Comparison of ENCODE assay signal across 23 cellular contexts in genomic region chr4:2388430-2389182, GRCh38. TPM values are rescaled to one million over a fixed set of nuclear protein-coding genes. Genes with fewer than 3 reads are reported as not detected.
DNase-seq lines count a peak whose midpoint lies in the region; ATAC-seq, FAIRE-seq and TF ChIP-seq lines count a peak whose summit lies in the region.
"Had no signal": no experiment of that assay in that cellular context is flagged by ENCODE, and none has a peak within 500 bp of the region (broad histone marks: within the 10 kb centered on the region; RNA-seq: fewer than 3 reads in every experiment).

No MANE protein-coding gene starts in this region.

- peak; percentile 24 for ATAC-seq in activated CD8-positive, alpha-beta T cell treated with anti-CD3 and anti-CD28 coated beads for 36 hours
- no peak for ATAC-seq in activated CD8-positive, alpha-beta T cell treated with anti-CD3 and anti-CD28 coated beads, Interleukin-2, amount 10 ng/mL, durations not matched to agents 7 days and 5 days
- ATAC-seq: stimulated activated memory B cell treated with anti-CD40 and anti-IgM and Interleukin-4, amounts not matched to agents 10 μg/mL and 1 μg/mL and 100 μg/mL, for 72 hours had no signal

- H3K27me3 Mint-ChIP-seq in activated CD8-positive, alpha-beta T cell treated with anti-CD3 and anti-CD28 coated beads for 36 hours, result peaks cover 9% of the 10 kb centered on the region
- H3K27me3 Mint-ChIP-seq in activated CD8-positive, alpha-beta T cell treated with anti-CD3 and anti-CD28 coated beads, Interleukin-2, amount 10 ng/mL, durations not matched to agents 7 days and 5 days (ENCODE audit: low read depth), result peaks cover 30% of the 10 kb centered on the region

- CTCF ChIA-PET in activated CD8-positive, alpha-beta T cell treated with anti-CD3 and anti-CD28 coated beads for 36 hours (lab: Charles Lee), result interaction anchor here (0.8 to 1.2 kb wide), 2 partner anchors 53 to 169 kb away, joined by 3 to 4 read pairs; no protein-coding TSS in a partner anchor
- CTCF ChIA-PET in activated CD8-positive, alpha-beta T cell treated with anti-CD3 and anti-CD28 coated beads, Interleukin-2, amount 10 ng/mL, durations not matched to agents 7 days and 5 days (lab: Charles Lee), result no interaction called here

- peaks cover 15% of the 10 kb centered on the region for H3K4me1 Mint-ChIP-seq in activated CD8-positive, alpha-beta T cell treated with anti-CD3 and anti-CD28 coated beads for 36 hours (ENCODE audit: low read depth)
- peaks cover 14% of the 10 kb centered on the region for H3K4me1 Mint-ChIP-seq in activated CD8-positive, alpha-beta T cell treated with anti-CD3 and anti-CD28 coated beads, Interleukin-2, amount 10 ng/mL, durations not matched to agents 7 days and 5 days (ENCODE audit: low read depth)

- POLR2A ChIA-PET in activated CD8-positive, alpha-beta T cell treated with anti-CD3 and anti-CD28 coated beads for 36 hours (lab: Charles Lee), result interaction anchor here (1.2 kb wide), 1 partner anchor 20 kb away, joined by 3 read pairs; no protein-coding TSS in a partner anchor
- POLR2A ChIA-PET in activated CD8-positive, alpha-beta T cell treated with anti-CD3 and anti-CD28 coated beads, Interleukin-2, amount 10 ng/mL, durations not matched to agents 7 days and 5 days (lab: Charles Lee), result interaction anchor here (1.0 kb wide), 1 partner anchor 14 kb away, joined by 3 read pairs; no protein-coding TSS in a partner anchor

- DNase-seq in activated CD8-positive, alpha-beta T cell treated with anti-CD3 and anti-CD28 coated beads for 36 hours, result no peak
- DNase-seq in activated CD8-positive, alpha-beta T cell treated with anti-CD3 and anti-CD28 coated beads, Interleukin-2, amount 10 ng/mL, durations not matched to agents 7 days and 5 days, result no peak
- DNase-seq in fibroblast of the aortic adventitia (ENCODE audit: low read depth) (peak; percentile 47), mucosa of gallbladder (ENCODE audit: low spot score) (no peak), cerebellar cortex (ENCODE audit: low spot score) (no peak), amygdala (lab: John Stamatoyannopoulos, UW) (no peak), GM12891 (ENCODE audit: insufficient read length, low spot score) (no peak)
- DNase-seq: caudate nucleus, DMS79 treated with DMSO at 0.1 percent for 48 hours, naive B cell, NCI-H1417 treated with DMSO at 0.1 percent for 48 hours, NCI-H2171, NCI-H774, transverse colon had no signal

- no peak overlapping the region for H3K27ac Mint-ChIP-seq in activated CD8-positive, alpha-beta T cell treated with anti-CD3 and anti-CD28 coated beads for 36 hours
- H3K27ac Mint-ChIP-seq in activated CD8-positive, alpha-beta T cell treated with anti-CD3 and anti-CD28 coated beads, Interleukin-2, amount 10 ng/mL, durations not matched to agents 7 days and 5 days, result no peak overlapping the region
- H3K27ac Mint-ChIP-seq: activated T-helper 1 cell treated with anti-CD3 and anti-CD28 coated beads, Interleukin-12 subunit alpha, Interleukin-12 subunit beta, Interleukin-2, Interleukin-4 antibody, amounts not matched to agents 30 ng/mL and 10 ng/mL and 1 ng/mL, durations not matched to agents 14 hours and 24 hours and 36 hours; progenitor cell of endocrine pancreas; stimulated activated memory B cell treated with anti-CD40 and anti-IgM and Interleukin-4, amounts not matched to agents 10 μg/mL and 1 μg/mL and 100 μg/mL, for 72 hours had no signal

- no peaks in the 10 kb centered on the region for H3K36me3 Mint-ChIP-seq in activated CD8-positive, alpha-beta T cell treated with anti-CD3 and anti-CD28 coated beads for 36 hours (ENCODE audit: low read depth)
- H3K36me3 Mint-ChIP-seq in activated CD8-positive, alpha-beta T cell treated with anti-CD3 and anti-CD28 coated beads, Interleukin-2, amount 10 ng/mL, durations not matched to agents 7 days and 5 days (ENCODE audit: low read depth), result no peaks in the 10 kb centered on the region
- H3K36me3 Mint-ChIP-seq: naive B cell; stimulated activated memory B cell treated with anti-CD40 and anti-IgM and Interleukin-4, amounts not matched to agents 10 μg/mL and 1 μg/mL and 100 μg/mL, for 72 hours had no signal

- peak overlapping the region; percentile 26 for H3K27ac ChIP-seq in angular gyrus (ENCODE audit: low read depth, low read length)
- H3K27ac ChIP-seq: C4-2B, transverse colon, VCaP had no signal

- no peak for TF ChIP-seq POLR2A in GM12891 (IDR thresholded peaks at IDR 0.05; ENCODE audit: low read depth, low read length)

- no peak for TF ChIP-seq CTCF in activated CD8-positive, alpha-beta T cell treated with anti-CD3 and anti-CD28 coated beads for 36 hours (IDR thresholded peaks at IDR 0.05)
- no peak for TF ChIP-seq CTCF in fibroblast of the aortic adventitia (IDR thresholded peaks at IDR 0.05; ENCODE audit: insufficient read depth, low read length)

- H3K9me3 Mint-ChIP-seq in activated CD8-positive, alpha-beta T cell treated with anti-CD3 and anti-CD28 coated beads for 36 hours, result no peaks in the 10 kb centered on the region
- no peaks in the 10 kb centered on the region for H3K9me3 Mint-ChIP-seq in activated CD8-positive, alpha-beta T cell treated with anti-CD3 and anti-CD28 coated beads, Interleukin-2, amount 10 ng/mL, durations not matched to agents 7 days and 5 days (ENCODE audit: insufficient read depth)
- H3K9me3 Mint-ChIP-seq: activated T-helper 1 cell treated with anti-CD3 and anti-CD28 coated beads, Interleukin-12 subunit alpha, Interleukin-12 subunit beta, Interleukin-2, Interleukin-4 antibody, amounts not matched to agents 30 ng/mL and 10 ng/mL and 1 ng/mL, durations not matched to agents 14 hours and 24 hours and 36 hours; naive B cell; stimulated activated memory B cell treated with anti-CD40 and anti-IgM and Interleukin-4, amounts not matched to agents 10 μg/mL and 1 μg/mL and 100 μg/mL, for 72 hours had no signal

- no peak overlapping the region for H3K4me3 Mint-ChIP-seq in activated CD8-positive, alpha-beta T cell treated with anti-CD3 and anti-CD28 coated beads for 36 hours
- H3K4me3 Mint-ChIP-seq in activated CD8-positive, alpha-beta T cell treated with anti-CD3 and anti-CD28 coated beads, Interleukin-2, amount 10 ng/mL, durations not matched to agents 7 days and 5 days, result no peak overlapping the region
- H3K4me3 Mint-ChIP-seq: activated T-helper 1 cell treated with anti-CD3 and anti-CD28 coated beads, Interleukin-12 subunit alpha, Interleukin-12 subunit beta, Interleukin-2, Interleukin-4 antibody, amounts not matched to agents 30 ng/mL and 10 ng/mL and 1 ng/mL, durations not matched to agents 14 hours and 24 hours and 36 hours; stimulated activated memory B cell treated with anti-CD40 and anti-IgM and Interleukin-4, amounts not matched to agents 10 μg/mL and 1 μg/mL and 100 μg/mL, for 72 hours had no signal

- intact Hi-C loops in activated CD8-positive, alpha-beta T cell treated with anti-CD3 and anti-CD28 coated beads for 36 hours (cut with micrococcal nuclease), result no loop called here

- no peak overlapping the region for H3K4me3 ChIP-seq in fibroblast of the aortic adventitia (ENCODE audit: low read depth, low read length)
- H3K4me3 ChIP-seq: transverse colon had no signal

- no peak for FAIRE-seq in GM12891 (lab: Jason Lieb, UNC)

TF ChIP-seq in GM12891, 5 proteins besides CTCF, POLR2A, EP300 and RAD21:
- TF ChIP-seq POLR2AphosphoS5 (IDR thresholded peaks at IDR 0.05; ENCODE audit: low read depth, low read length) (no peak), SPI1 (IDR thresholded peaks at IDR 0.05; ENCODE audit: low read depth, low read length) (no peak), PAX5 (IDR thresholded peaks at IDR 0.05; ENCODE audit: insufficient read depth, low read length, severe bottlenecking) (no peak), TAF1 (IDR thresholded peaks at IDR 0.05; ENCODE audit: low read depth, low read length) (no peak), POU2F2 (IDR thresholded peaks at IDR 0.05; ENCODE audit: low read depth, low read length) (no peak)

RNA-seq across cellular contexts. Expression of gene ZFYVE28, which starts 29.8 kb away (rescaled TPM):
- 1 to 10 TPM; 4.9 to 7.0 TPM for total RNA-seq in activated CD8-positive, alpha-beta T cell treated with anti-CD3 and anti-CD28 coated beads for 36 hours
- 1 to 10 TPM; 6.1 to 6.3 TPM for total RNA-seq in activated CD8-positive, alpha-beta T cell treated with anti-CD3 and anti-CD28 coated beads, Interleukin-2, amount 10 ng/mL, durations not matched to agents 7 days and 5 days
- total RNA-seq in fibroblast of the aortic adventitia (ENCODE audit: low replicate concordance) (7.7 and 14.0 TPM in 2 replicates), mucosa of gallbladder (31.1 TPM)
- 0.36 TPM for polyA plus RNA-seq in GM12891 (2012; ENCODE audit: low read depth, missing spikeins)

RNA-seq across cellular contexts. Expression of gene CFAP99, which starts 30.1 kb away (rescaled TPM):
- total RNA-seq in activated CD8-positive, alpha-beta T cell treated with anti-CD3 and anti-CD28 coated beads for 36 hours, result not detected
- not detected for total RNA-seq in activated CD8-positive, alpha-beta T cell treated with anti-CD3 and anti-CD28 coated beads, Interleukin-2, amount 10 ng/mL, durations not matched to agents 7 days and 5 days
- total RNA-seq in fibroblast of the aortic adventitia (ENCODE audit: low replicate concordance), result not detected in 2 replicates
- 1.3 TPM for total RNA-seq in mucosa of gallbladder
- polyA plus RNA-seq in GM12891 (2012; ENCODE audit: low read depth, missing spikeins), result not detected
- total RNA-seq: A172; activated CD8-positive, alpha-beta memory T cell treated with anti-CD3 and anti-CD28 coated beads for 36 hours; activated T-helper 1 cell treated with anti-CD3 and anti-CD28 coated beads, Interleukin-12 subunit alpha, Interleukin-12 subunit beta, Interleukin-2, Interleukin-4 antibody, amounts not matched to agents 30 ng/mL and 10 ng/mL and 1 ng/mL, durations not matched to agents 14 hours and 24 hours and 36 hours; lower leg skin; progenitor cell of endocrine pancreas had no signal
